Comparison of ENCODE assay signal across 23 cellular contexts in the genomic region with DNA sequence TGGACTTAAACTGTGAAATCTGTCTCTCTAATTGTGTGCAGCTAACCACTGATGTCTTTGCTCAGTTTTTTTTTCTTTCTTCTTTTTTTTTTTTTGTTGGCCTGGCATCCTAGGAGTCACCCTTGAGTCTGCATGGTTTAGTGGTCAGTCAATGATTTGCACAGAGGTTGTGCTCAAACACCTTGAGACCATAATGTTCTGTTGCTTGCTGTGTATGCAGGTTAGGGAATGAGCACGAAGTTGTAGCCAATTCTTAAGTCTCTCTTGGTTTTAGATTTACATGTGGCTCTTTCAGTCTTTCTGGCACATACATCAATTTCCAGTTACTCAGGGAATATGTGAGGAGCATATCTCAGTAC.
"Had no signal": no experiment of that assay in that cellular context is flagged by ENCODE, and none has a peak within 500 bp of the region (broad histone marks: within the 10 kb centered on the region; RNA-seq: fewer than 3 reads in every experiment).

No MANE protein-coding gene starts in this region.

- DNase-seq: naive thymus-derived CD4-positive, alpha-beta T cell; natural killer cell; nucleus accumbens; pancreas; right cardiac atrium; right lobe of liver; sigmoid colon; small intestine; stimulated activated CD4-positive, alpha-beta T cell treated with anti-CD3 and anti-CD28 coated beads, Interleukin-15, amount 100 ng/mL, for 24 hours; stimulated activated CD4-positive, alpha-beta T cell treated with anti-CD3 and anti-CD28 coated beads, Interleukin-2, amount 100 ng/mL, for 24 hours; stimulated activated CD4-positive, alpha-beta T cell treated with anti-CD3 and anti-CD28 coated beads, Interleukin-2, amount 100 ng/mL, for 48 hours; stimulated activated CD4-positive, alpha-beta T cell treated with anti-CD3 and anti-CD28 coated beads, Interleukin-4, amount 100 ng/mL, for 24 hours; stimulated activated naive B cell treated with anti-CD40 and anti-IgM and Interleukin-4, amounts not matched to agents 10 μg/mL and 1 μg/mL and 100 μg/mL, for 72 hours; stimulated activated naive CD4-positive, alpha-beta T cell treated with Interleukin-2 at 50 U/mL for 16 hours; stomach; tibial artery; transverse colon; upper lobe of right lung; uterus had no signal

- H3K36me3 ChIP-seq: neural progenitor cell, neutrophil, pancreas, prostate gland, right lobe of liver, sigmoid colon, stomach, thoracic aorta, tibial artery, transverse colon, upper lobe of right lung, uterus had no signal

- H3K4me2 ChIP-seq: neural progenitor cell had no signal

- H3K9me3 ChIP-seq: neutrophil, pancreas, prostate gland, right lobe of liver, sigmoid colon, thoracic aorta, tibial artery, transverse colon, upper lobe of right lung, uterus had no signal

- H3K4me3 ChIP-seq: neural progenitor cell, pancreas, prostate gland, right lobe of liver, sigmoid colon, stomach, thoracic aorta, tibial artery, transverse colon, upper lobe of right lung, uterus had no signal

- H3K27ac ChIP-seq: neural progenitor cell, neutrophil, prostate gland, right lobe of liver, sigmoid colon, stomach, thoracic aorta, tibial artery, transverse colon, upper lobe of right lung, uterus had no signal

- H3K9ac ChIP-seq: neural progenitor cell had no signal

- H3K4me1 ChIP-seq: neural progenitor cell, pancreas, prostate gland, right lobe of liver, sigmoid colon, stomach, transverse colon, upper lobe of right lung, uterus had no signal

- H3K27me3 ChIP-seq: pancreas, right lobe of liver, sigmoid colon, tibial artery, upper lobe of right lung, uterus had no signal

- H2AFZ ChIP-seq: neural progenitor cell had no signal
